Comparison of ENCODE assay signal across 18 cellular contexts in genomic region chr14:104196461-104197180, GRCh38. TPM values are rescaled to one million over a fixed set of nuclear protein-coding genes. Genes with fewer than 3 reads are reported as not detected.
DNase-seq lines count a peak whose midpoint lies in the region; ATAC-seq and TF ChIP-seq lines count a peak whose summit lies in the region.
"Had no signal": no experiment of that assay in that cellular context is flagged by ENCODE, and none has a peak within 500 bp of the region (broad histone marks: within the 10 kb centered on the region; RNA-seq: fewer than 3 reads in every experiment).

No MANE protein-coding gene starts in this region.

- in situ Hi-C loops in KBM-7 (cut with MboI; ENCODE audit: low pct_unique_long_range_greater_than_20kb, low sequenced_read_pairs), result no loop called here

- ATAC-seq in left lobe of liver, result peak; percentile 29
- ATAC-seq in activated T-helper 17 cell treated with anti-CD3 and anti-CD28 coated beads, Interleukin-2, amount 50 U/mL, for 72 hours (replicated peaks), result no peak
- ATAC-seq: left cardiac atrium had no signal

- no peaks in the 10 kb centered on the region for H3K4me1 Mint-ChIP-seq in activated T-helper 17 cell treated with anti-CD3 and anti-CD28 coated beads, Interleukin-2, amount 50 U/mL, for 72 hours
- H3K4me1 Mint-ChIP-seq in mesothelial cell of epicardium, result peaks cover 5% of the 10 kb centered on the region
- H3K4me1 Mint-ChIP-seq: activated naive CD4-positive, alpha-beta T cell treated with anti-CD3 and anti-CD28 coated beads, Interleukin-2, amount 10 ng/mL, durations not matched to agents 7 days and 5 days had no signal

- peaks cover 0 to 26% (median 6%) of the 10 kb centered on the region in 11 experiments; a peak in 13 of 22 replicates for H4K20me1 ChIP-seq in BLaER1 treated with 17β-estradiol and CSF1 and Interleukin-3, amounts not matched to agents 10 nM and 100 nM
- H4K20me1 ChIP-seq in OCI-LY7 (ENCODE audit: insufficient read depth, low read length), result no peaks in the 10 kb centered on the region

- H3K4me3 ChIP-seq in BLaER1 treated with 17β-estradiol and CSF1 and Interleukin-3, amounts not matched to agents 10 nM and 100 nM, result peak overlapping the region in 1 of 10 experiments; percentile 15; a peak in 2 of 20 replicates
- H3K4me3 ChIP-seq in OCI-LY7 (ENCODE audit: low read depth, low read length, poor library complexity, severe bottlenecking), result no peak overlapping the region
- H3K4me3 ChIP-seq: colonic mucosa, ovary, SK-N-MC had no signal

- no peaks in the 10 kb centered on the region for H3K9me2 ChIP-seq in OCI-LY7 (ENCODE audit: insufficient read depth, low read length)

- no TSS peak for BruUV-seq in OCI-LY7 (replicated peaks; lab: Mats Ljungman, UMichigan)

- peak overlapping the region; percentile 78 to 99 (median 83) for H3K4me2 ChIP-seq in BLaER1 treated with 17β-estradiol and CSF1 and Interleukin-3, amounts not matched to agents 10 nM and 100 nM
- peak overlapping the region; percentile 39; the same call in 1 of the 2 replicates for H3K4me2 ChIP-seq in OCI-LY7 (ENCODE audit: low read length)

- DNase-seq in KBM-7 (peak; percentile 77), OCI-LY7 (ENCODE audit: low spot score) (peak; percentile 34), left lobe of liver (ENCODE audit: low spot score) (no peak), HCEC 1CT (no peak), mesothelial cell of epicardium (ENCODE audit: low spot score in 2 of 2, unreplicated experiment in 2 of 2) (no peak), iPS-NIHi11 (ENCODE audit: low spot score) (no peak)
- DNase-seq: activated CD4-positive, alpha-beta T cell treated with anti-CD3 and anti-CD28 coated beads for 48 hours; activated naive CD4-positive, alpha-beta T cell treated with anti-CD3 and anti-CD28 coated beads, Interleukin-2, amount 10 ng/mL, durations not matched to agents 7 days and 5 days; Caco-2; colonic mucosa; left cardiac atrium; NCI-H226; OCI-M1; ovary; stimulated activated CD4-positive, alpha-beta T cell treated with anti-CD3 and anti-CD28 coated beads, Interleukin-1b, Interleukin-23, amount 100 ng/mL, for 48 hours had no signal

- H3K4me3 Mint-ChIP-seq in activated T-helper 17 cell treated with anti-CD3 and anti-CD28 coated beads, Interleukin-2, amount 50 U/mL, for 72 hours, result no peak overlapping the region
- H3K4me3 Mint-ChIP-seq in mesothelial cell of epicardium, result no peak overlapping the region
- H3K4me3 Mint-ChIP-seq: activated naive CD4-positive, alpha-beta T cell treated with anti-CD3 and anti-CD28 coated beads, Interleukin-2, amount 10 ng/mL, durations not matched to agents 7 days and 5 days had no signal

- H3K36me3 ChIP-seq in BLaER1 treated with 17β-estradiol and CSF1 and Interleukin-3, amounts not matched to agents 10 nM and 100 nM, result no peaks in the 10 kb centered on the region
- H3K36me3 ChIP-seq in OCI-LY7 (ENCODE audit: insufficient read depth, low read length), result no peaks in the 10 kb centered on the region
- H3K36me3 ChIP-seq: colonic mucosa, ovary had no signal

- POLR2A ChIA-PET in OCI-LY7 (lab: Charles Lee), result no interaction called here

- peaks cover 0 to 12% (median 0%) of the 10 kb centered on the region in 11 experiments; a peak in 6 of 22 replicates for H3K27me3 ChIP-seq in BLaER1 treated with 17β-estradiol and CSF1 and Interleukin-3, amounts not matched to agents 10 nM and 100 nM
- H3K27me3 ChIP-seq: colonic mucosa, ovary had no signal

- H3K9ac ChIP-seq in BLaER1 treated with 17β-estradiol and CSF1 and Interleukin-3, amounts not matched to agents 10 nM and 100 nM, result peak overlapping the region in 6 of 11 experiments; percentile 11 to 51 (median 37); a peak in 4 of 22 replicates

- no peaks in the 10 kb centered on the region for H3K79me2 ChIP-seq in OCI-LY7 (ENCODE audit: insufficient read depth, low read depth, low read length)

- peak overlapping the region in 10 of 11 experiments; percentile 6 to 65 (median 42); a peak in 18 of 22 replicates for H3K27ac ChIP-seq in BLaER1 treated with 17β-estradiol and CSF1 and Interleukin-3, amounts not matched to agents 10 nM and 100 nM
- H3K27ac ChIP-seq in OCI-LY7 (ENCODE audit: low read depth, low read length, poor library complexity, severe bottlenecking), result no peak overlapping the region
- H3K27ac ChIP-seq: colonic mucosa, ovary, SK-N-MC had no signal

- TF ChIP-seq CTCF in OCI-LY7 (conservative IDR thresholded peaks at IDR 0.05; ENCODE audit: low read length) (no peak), mesothelial cell of epicardium (IDR thresholded peaks at IDR 0.05; ENCODE audit: unreplicated experiment) (no peak)

- no peaks in the 10 kb centered on the region for H3K9me3 ChIP-seq in BLaER1 treated with 17β-estradiol and CSF1 and Interleukin-3, amounts not matched to agents 10 nM and 100 nM (replicated peaks in 1 of 11)
- H3K9me3 ChIP-seq in OCI-LY7 (ENCODE audit: low read length), result no peaks in the 10 kb centered on the region
- H3K9me3 ChIP-seq: Caco-2, colonic mucosa, ovary had no signal

- no peak overlapping the region for H3K27ac Mint-ChIP-seq in activated T-helper 17 cell treated with anti-CD3 and anti-CD28 coated beads, Interleukin-2, amount 50 U/mL, for 72 hours
- no peak overlapping the region for H3K27ac Mint-ChIP-seq in mesothelial cell of epicardium
- H3K27ac Mint-ChIP-seq: activated naive CD4-positive, alpha-beta T cell treated with anti-CD3 and anti-CD28 coated beads, Interleukin-2, amount 10 ng/mL, durations not matched to agents 7 days and 5 days had no signal

- H2AFZ ChIP-seq in OCI-LY7 (ENCODE audit: low read length), result no peak overlapping the region

- H3K36me3 Mint-ChIP-seq in activated T-helper 17 cell treated with anti-CD3 and anti-CD28 coated beads, Interleukin-2, amount 50 U/mL, for 72 hours (ENCODE audit: low read depth), result no peaks in the 10 kb centered on the region
- no peaks in the 10 kb centered on the region for H3K36me3 Mint-ChIP-seq in mesothelial cell of epicardium
- H3K36me3 Mint-ChIP-seq: activated naive CD4-positive, alpha-beta T cell treated with anti-CD3 and anti-CD28 coated beads, Interleukin-2, amount 10 ng/mL, durations not matched to agents 7 days and 5 days had no signal

- H3K27me3 Mint-ChIP-seq in activated T-helper 17 cell treated with anti-CD3 and anti-CD28 coated beads, Interleukin-2, amount 50 U/mL, for 72 hours, result peaks cover 4% of the 10 kb centered on the region
- peaks cover 9% of the 10 kb centered on the region for H3K27me3 Mint-ChIP-seq in mesothelial cell of epicardium (ENCODE audit: low read depth)
- H3K27me3 Mint-ChIP-seq: activated naive CD4-positive, alpha-beta T cell treated with anti-CD3 and anti-CD28 coated beads, Interleukin-2, amount 10 ng/mL, durations not matched to agents 7 days and 5 days had no signal

- CTCF ChIA-PET in OCI-LY7 (lab: Charles Lee; ENCODE audit: unreplicated experiment), result no interaction called here

- intact Hi-C loops in OCI-LY7 (cut with micrococcal nuclease; ENCODE audit: unreplicated experiment), result no loop called here

- peaks cover 32 to 95% (median 66%) of the 10 kb centered on the region in 10 experiments for H3K4me1 ChIP-seq in BLaER1 treated with 17β-estradiol and CSF1 and Interleukin-3, amounts not matched to agents 10 nM and 100 nM
- peaks cover 7% of the 10 kb centered on the region for H3K4me1 ChIP-seq in OCI-LY7 (ENCODE audit: insufficient read depth, low read length, poor library complexity, severe bottlenecking)
- H3K4me1 ChIP-seq: Caco-2, colonic mucosa had no signal

- no peaks in the 10 kb centered on the region for H3K9me3 Mint-ChIP-seq in activated T-helper 17 cell treated with anti-CD3 and anti-CD28 coated beads, Interleukin-2, amount 50 U/mL, for 72 hours
- H3K9me3 Mint-ChIP-seq in mesothelial cell of epicardium, result no peaks in the 10 kb centered on the region
- H3K9me3 Mint-ChIP-seq: activated naive CD4-positive, alpha-beta T cell treated with anti-CD3 and anti-CD28 coated beads, Interleukin-2, amount 10 ng/mL, durations not matched to agents 7 days and 5 days had no signal

RNA-seq across cellular contexts. Expression of gene KIF26A, which starts 58.2 kb away (rescaled TPM):
- not detected in 2 replicates for total RNA-seq in OCI-LY7 (2014; rRNA removed; shearing (Covaris generic))
- not detected in 2 replicates for total RNA-seq in OCI-LY7 (2022)
- total RNA-seq in left lobe of liver, result 1.3 TPM
- 1 to 10 TPM; 1.1 to 1.6 TPM for total RNA-seq in activated T-helper 17 cell treated with anti-CD3 and anti-CD28 coated beads, Interleukin-2, amount 50 U/mL, for 72 hours
- total RNA-seq in mesothelial cell of epicardium, result 18.4 to 20.0 TPM (median 19.4 TPM) in 3 replicates

Comparison
In these comparisons a context has a peak if more than half of its experiments do, and no peak if none do; other contexts are left out.
1. DNase-seq: peak in KBM-7 (single experiment) and OCI-LY7 (single experiment); none in left lobe of liver (single experiment), HCEC 1CT (single experiment), mesothelial cell of epicardium (0 of 2) and iPS-NIHi11 (single experiment).